In the genomic region with DNA sequence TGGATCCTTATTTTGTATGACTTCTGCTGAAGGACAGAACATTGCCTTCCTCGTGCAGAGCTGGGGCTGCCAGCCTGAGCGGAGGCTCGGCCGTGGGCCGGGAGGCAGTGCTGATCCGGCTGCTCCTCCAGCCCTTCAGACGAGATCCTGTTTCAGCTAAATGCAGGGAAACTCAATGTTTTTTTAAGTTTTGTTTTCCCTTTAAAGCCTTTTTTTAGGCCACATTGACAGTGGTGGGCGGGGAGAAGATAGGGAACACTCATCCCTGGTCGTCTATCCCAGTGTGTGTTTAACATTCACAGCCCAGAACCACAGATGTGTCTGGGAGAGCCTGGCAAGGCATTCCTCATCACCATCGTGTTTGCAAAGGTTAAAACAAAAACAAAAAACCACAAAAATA, we compare ENCODE assay signal across 23 cellular contexts. TPM values are rescaled to one million over a fixed set of nuclear protein-coding genes. Genes with fewer than 3 reads are reported as not detected.
DNase-seq lines count a peak whose midpoint lies in the region; ATAC-seq and TF ChIP-seq lines count a peak whose summit lies in the region.
"Had no signal": no experiment of that assay in that cellular context is flagged by ENCODE, and none has a peak within 500 bp of the region (broad histone marks: within the 10 kb centered on the region; RNA-seq: fewer than 3 reads in every experiment).

No MANE protein-coding gene starts in this region.

- ATAC-seq in lower lobe of right lung (no peak), GM19324 (IDR thresholded peaks at IDR 0.05; ENCODE audit: low FRiP score, unreplicated experiment) (no peak), gastrocnemius medialis (no peak)
- ATAC-seq: body of pancreas; HCT116; heart right ventricle; naive thymus-derived CD4-positive, alpha-beta T cell; upper lobe of right lung had no signal

- H3K27me3 ChIP-seq in lower lobe of right lung (ENCODE audit: low read depth) (no peaks in the 10 kb centered on the region), gastrocnemius medialis (no peaks in the 10 kb centered on the region), WERI-Rb-1 (ENCODE audit: insufficient read depth, low read depth, severe bottlenecking) (no peaks in the 10 kb centered on the region)
- H3K27me3 ChIP-seq: body of pancreas, heart right ventricle, upper lobe of right lung had no signal

- TF ChIP-seq POLR2A in gastrocnemius medialis (IDR thresholded peaks at IDR 0.05) = no peak

- H3K4me1 ChIP-seq in lower lobe of right lung = no peaks in the 10 kb centered on the region
- no peaks in the 10 kb centered on the region for H3K4me1 ChIP-seq in gastrocnemius medialis
- H3K4me1 ChIP-seq: body of pancreas, heart right ventricle, upper lobe of right lung had no signal

- in situ Hi-C loops in gastrocnemius medialis (cut with MboI; ENCODE audit: low sequenced_read_pairs in 4 of 4) = no loop called here

- TF ChIP-seq CTCF in choroid plexus epithelial cell (conservative IDR thresholded peaks at IDR 0.05; ENCODE audit: low read depth, low read length) (no peak), lower lobe of right lung (IDR thresholded peaks at IDR 0.05) (no peak), gastrocnemius medialis (IDR thresholded peaks at IDR 0.05 in 4 of 5, conservative IDR thresholded peaks at IDR 0.05 in 1 of 5) (no peak), WERI-Rb-1 (IDR thresholded peaks at IDR 0.05; ENCODE audit: low read depth, low read length) (no peak)

- H3K36me3 ChIP-seq in lower lobe of right lung = peaks cover 57% of the 10 kb centered on the region
- no peaks in the 10 kb centered on the region for H3K36me3 ChIP-seq in gastrocnemius medialis
- H3K36me3 ChIP-seq in WERI-Rb-1 = peaks cover 45% of the 10 kb centered on the region
- H3K36me3 ChIP-seq: heart right ventricle, upper lobe of right lung had no signal

- H3K27ac ChIP-seq in lower lobe of right lung (no peak overlapping the region), gastrocnemius medialis (no peak overlapping the region), WERI-Rb-1 (no peak overlapping the region)
- H3K27ac ChIP-seq: body of pancreas, heart right ventricle, upper lobe of right lung had no signal

- no peaks in the 10 kb centered on the region for H3K9me3 ChIP-seq in lower lobe of right lung
- no peaks in the 10 kb centered on the region for H3K9me3 ChIP-seq in gastrocnemius medialis
- no peaks in the 10 kb centered on the region for H3K9me3 ChIP-seq in WERI-Rb-1 (ENCODE audit: severe bottlenecking)
- H3K9me3 ChIP-seq: body of pancreas, heart right ventricle, upper lobe of right lung had no signal

- H3K4me3 ChIP-seq in choroid plexus epithelial cell (ENCODE audit: low read depth, low read length) (no peak overlapping the region), lower lobe of right lung (no peak overlapping the region), gastrocnemius medialis (no peak overlapping the region), WERI-Rb-1 (ENCODE audit: low read depth, low read length) (no peak overlapping the region)
- H3K4me3 ChIP-seq: body of pancreas, heart right ventricle, upper lobe of right lung had no signal

- intact Hi-C loops in lower lobe of right lung (cut with DNase I) = no loop called here
- intact Hi-C loops in gastrocnemius medialis (cut with DNase I; ENCODE audit: low total_unique reads) = no loop called here

- peak; percentile 76 for DNase-seq in GM04503 (ENCODE audit: low read depth)
- peak; percentile 35 for DNase-seq in choroid plexus epithelial cell (ENCODE audit: low read depth)
- DNase-seq in lower lobe of right lung = peak; percentile 12
- DNase-seq in superior temporal gyrus (ENCODE audit: extremely low spot score) = peak; percentile 64
- no peak for DNase-seq in gastrocnemius medialis
- no peak for DNase-seq in activated gamma-delta T cell (lab: John Stamatoyannopoulos, UW)
- no peak for DNase-seq in WERI-Rb-1
- DNase-seq: activated CD4-positive, alpha-beta T cell treated with anti-CD3 and anti-CD28 coated beads, Interleukin-2, amount 50 U/mL, for 4 hours; activated naive CD4-positive, alpha-beta T cell treated with Interleukin-2 at 50 U/mL for 16 hours; activated T-cell treated with anti-CD3 and anti-CD28 coated beads for 4 hours; body of pancreas; erythroblast; heart right ventricle; mammary epithelial cell; naive thymus-derived CD4-positive, alpha-beta T cell; NCI-H187 treated with DMSO at 0.1 percent for 48 hours; NCI-H510A; Right ventricle myocardium superior; stimulated activated CD4-positive, alpha-beta T cell treated with anti-CD3 and anti-CD28 coated beads, Interleukin-15, amount 100 ng/mL, for 24 hours; stimulated activated naive CD4-positive, alpha-beta T cell; upper lobe of right lung had no signal

RNA-seq across cellular contexts. Expression of gene KDM4A, which starts 27.5 kb away (rescaled TPM):
- 41.9 TPM for total RNA-seq in lower lobe of right lung
- 10 to 100 TPM in 3 of 4 donors, 1 to 10 TPM in 1; 8.1 to 19.9 (median 13.4) TPM for total RNA-seq in gastrocnemius medialis

Comparison
In these comparisons a context has a peak if more than half of its experiments do, and no peak if none do; other contexts are left out.
1. DNase-seq: peak in GM04503 (single experiment), choroid plexus epithelial cell (single experiment), lower lobe of right lung (single experiment) and superior temporal gyrus (single experiment); none in gastrocnemius medialis (0 of 2), activated gamma-delta T cell (single experiment) and WERI-Rb-1 (single experiment).